ENCODE assay signal across 11 cellular contexts in genomic region chr3:37519661-37520060, GRCh38.
"Had no signal": no experiment of that assay in that cellular context is flagged by ENCODE, and none has a peak within 500 bp of the region (broad histone marks: within the 10 kb centered on the region; RNA-seq: fewer than 3 reads in every experiment).

No MANE protein-coding gene starts in this region.

- H3K4me3 ChIP-seq: cardiac muscle cell, gastrocnemius medialis, skin epidermis, testis had no signal

- H3K27ac ChIP-seq: cardiac muscle cell, gastrocnemius medialis, testis had no signal

- H3K9me3 ChIP-seq: gastrocnemius medialis, testis had no signal

- ATAC-seq: stimulated activated naive CD8-positive, alpha-beta T cell treated with anti-CD3 and anti-CD28 coated beads, Interleukin-15, amount 100 ng/mL, for 72 hours had no signal

- H3K36me3 ChIP-seq: gastrocnemius medialis had no signal

- H3K27me3 ChIP-seq: gastrocnemius medialis, testis had no signal

- DNase-seq: activated CD4-positive, alpha-beta T cell treated with anti-CD3 and anti-CD28 coated beads, Interleukin-2, amount 10 ng/mL, durations not matched to agents 24 days and 14 days; activated naive CD4-positive, alpha-beta T cell treated with Interleukin-2 at 50 U/mL for 16 hours; effector CD8-positive, alpha-beta T cell; gastrocnemius medialis; stimulated activated CD4-positive, alpha-beta T cell treated with anti-CD3 and anti-CD28 coated beads, Interleukin-4, amount 100 ng/mL, for 4 hours; stimulated activated naive CD8-positive, alpha-beta T cell treated with anti-CD3 and anti-CD28 coated beads, Interleukin-15, amount 100 ng/mL, for 72 hours; SW 1271; T-helper 9 cell; testis had no signal
